ENCODE assay signal across 8 cellular contexts in the genomic region with DNA sequence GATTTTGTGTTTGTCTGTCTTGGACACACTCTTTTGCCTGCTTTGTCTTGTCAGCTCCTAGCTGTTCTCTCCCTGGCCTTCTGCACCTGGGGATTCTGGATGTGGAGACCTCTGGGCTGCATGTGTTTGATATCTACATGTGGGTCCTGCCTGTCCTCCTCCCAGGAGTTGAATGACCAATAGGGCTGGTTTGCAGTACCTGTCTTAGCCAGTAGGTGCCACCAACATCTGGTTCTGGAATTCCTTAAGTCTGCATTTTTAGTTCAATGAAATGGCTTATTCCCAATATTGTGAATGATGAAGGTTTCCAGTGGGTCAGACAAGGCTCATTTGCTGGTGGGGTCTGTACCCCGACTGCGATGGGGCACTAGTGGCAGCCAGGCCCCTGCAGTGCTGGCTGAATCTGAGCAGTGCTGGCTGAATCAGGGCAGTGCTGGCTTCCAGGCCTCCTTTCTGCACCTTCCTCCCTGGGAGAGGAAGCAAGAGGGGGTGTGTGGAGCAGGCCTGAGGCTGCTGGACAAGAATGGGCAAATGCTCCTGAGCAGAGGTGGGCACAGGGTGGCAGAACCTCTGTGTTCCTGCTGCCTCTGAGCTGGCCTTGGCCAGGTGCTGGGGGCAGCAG.
A peak's percentile ranks its signal among the peaks of the same experiment; 100 is the strongest.
DNase-seq lines count a peak whose midpoint lies in the region; ATAC-seq and TF ChIP-seq lines count a peak whose summit lies in the region.

No MANE protein-coding gene starts in this region.

- H3K4me3 ChIP-seq in fibroblast of the aortic adventitia (ENCODE audit: low read depth, low read length) (no peak overlapping the region), thoracic aorta (no peak overlapping the region)

- H3K36me3 Mint-ChIP-seq in activated naive CD4-positive, alpha-beta T cell treated with anti-CD3 and anti-CD28 coated beads for 36 hours (ENCODE audit: low read depth) = no peaks in the 10 kb centered on the region

- no peaks in the 10 kb centered on the region for H3K27me3 Mint-ChIP-seq in activated naive CD4-positive, alpha-beta T cell treated with anti-CD3 and anti-CD28 coated beads for 36 hours (ENCODE audit: low read depth)

- intact Hi-C loops in activated naive CD4-positive, alpha-beta T cell treated with anti-CD3 and anti-CD28 coated beads for 36 hours (cut with micrococcal nuclease) = loop anchor here (10.0 kb wide), 1 partner anchor 695 kb away; no protein-coding TSS in a partner anchor

- no peak overlapping the region for H3K4me3 Mint-ChIP-seq in activated naive CD4-positive, alpha-beta T cell treated with anti-CD3 and anti-CD28 coated beads for 36 hours

- H3K36me3 ChIP-seq in thoracic aorta = no peaks in the 10 kb centered on the region

- H3K27ac ChIP-seq in thoracic aorta = no peak overlapping the region

- no peak overlapping the region for H3K27ac Mint-ChIP-seq in activated naive CD4-positive, alpha-beta T cell treated with anti-CD3 and anti-CD28 coated beads for 36 hours

- H3K4me1 ChIP-seq in thoracic aorta (ENCODE audit: control insufficient read depth in 1 of 2, low read depth in 2 of 2) = peaks cover 51 to 63% of the 10 kb centered on the region in 2 donors

- H3K27me3 ChIP-seq in thoracic aorta (replicated peaks; ENCODE audit: insufficient read depth) = no peaks in the 10 kb centered on the region

- DNase-seq in activated naive CD4-positive, alpha-beta T cell treated with anti-CD3 and anti-CD28 coated beads for 36 hours = peak; percentile 34
- no peak for DNase-seq in activated naive CD4-positive, alpha-beta T cell treated with anti-CD3 and anti-CD28 coated beads, Interleukin-2, amount 50 U/mL, for 16 hours
- DNase-seq in OCI-M1 (lab: John Stamatoyannopoulos, UW) (peak; percentile 42), fibroblast of the aortic adventitia (ENCODE audit: low read depth) (peak; percentile 42), thoracic aorta (ENCODE audit: low spot score) (no peak), activated gamma-delta T cell treated with Interleukin-2 at 50 U/mL for 16 hours (no peak)

- no peaks in the 10 kb centered on the region for H3K9me3 ChIP-seq in thoracic aorta

- H3K9me3 Mint-ChIP-seq in activated naive CD4-positive, alpha-beta T cell treated with anti-CD3 and anti-CD28 coated beads for 36 hours = peaks cover 5% of the 10 kb centered on the region

- CTCF ChIA-PET in activated naive CD4-positive, alpha-beta T cell treated with anti-CD3 and anti-CD28 coated beads for 36 hours (lab: Charles Lee) = no interaction called here

- TF ChIP-seq CTCF in fibroblast of the aortic adventitia (IDR thresholded peaks at IDR 0.05; ENCODE audit: insufficient read depth, low read length) (peak; percentile 70), thoracic aorta (IDR thresholded peaks at IDR 0.05) (peak; percentile 56)

- ATAC-seq in thoracic aorta (ENCODE audit: insufficient number of reproducible peaks, low FRiP score, low read depth) (no peak), GM18867 (IDR thresholded peaks at IDR 0.05; ENCODE audit: unreplicated experiment) (no peak), GM19397 (IDR thresholded peaks at IDR 0.05; ENCODE audit: unreplicated experiment) (no peak)

- H3K4me1 Mint-ChIP-seq in activated naive CD4-positive, alpha-beta T cell treated with anti-CD3 and anti-CD28 coated beads for 36 hours (ENCODE audit: low read depth) = peaks cover 34% of the 10 kb centered on the region

Comparison
In these comparisons a context has a peak if more than half of its experiments do, and no peak if none do; other contexts are left out.
1. DNase-seq: peak in activated naive CD4-positive, alpha-beta T cell treated with anti-CD3 and anti-CD28 coated beads for 36 hours (single experiment), OCI-M1 (single experiment) and fibroblast of the aortic adventitia (single experiment); none in activated naive CD4-positive, alpha-beta T cell treated with anti-CD3 and anti-CD28 coated beads, Interleukin-2, amount 50 U/mL, for 16 hours (single experiment), thoracic aorta (single experiment) and activated gamma-delta T cell treated with Interleukin-2 at 50 U/mL for 16 hours (single experiment).